In the genomic region with DNA sequence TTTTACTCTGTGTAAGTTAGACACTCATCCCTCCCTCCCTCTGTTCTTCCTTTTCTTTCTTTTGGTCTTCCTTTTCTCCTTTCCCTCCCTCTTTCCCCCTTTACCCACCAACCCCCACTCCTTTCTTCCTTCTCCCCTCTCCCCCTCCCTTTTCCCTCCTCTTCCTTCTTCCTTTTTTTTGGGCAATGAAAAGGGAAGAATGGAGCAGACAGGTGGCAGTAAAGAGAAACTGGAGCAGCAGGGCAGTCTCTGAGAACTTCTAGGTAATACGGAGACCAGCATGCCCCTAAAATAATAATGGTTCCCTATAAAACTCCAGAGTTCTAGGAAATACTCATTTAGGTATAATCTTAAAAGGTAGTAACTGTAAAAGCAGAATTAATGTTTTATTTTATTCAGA, we compare ENCODE assay signal across 23 cellular contexts. TPM values are rescaled to one million over a fixed set of nuclear protein-coding genes. Genes with fewer than 3 reads are reported as not detected.
"Had no signal": no experiment of that assay in that cellular context is flagged by ENCODE, and none has a peak within 500 bp of the region (broad histone marks: within the 10 kb centered on the region; RNA-seq: fewer than 3 reads in every experiment).

No MANE protein-coding gene starts in this region.

- H3K27ac ChIP-seq: dorsolateral prefrontal cortex, left ventricle myocardium inferior, spleen, transverse colon, vagina, VCaP had no signal

- H3K27me3 ChIP-seq: dorsolateral prefrontal cortex, spleen, transverse colon, vagina had no signal

- H3K4me1 ChIP-seq: vagina had no signal

- H3K9me3 ChIP-seq: left ventricle myocardium inferior, spleen, transverse colon, vagina had no signal

- H3K4me3 ChIP-seq: dorsolateral prefrontal cortex, left ventricle myocardium inferior, spleen, transverse colon, vagina had no signal

- H3K36me3 ChIP-seq: left ventricle myocardium inferior, spleen, transverse colon had no signal

- DNase-seq: activated CD4-positive, alpha-beta T cell treated with anti-CD3 and anti-CD28 coated beads, Interleukin-2, amount 50 U/mL, for 48 hours; activated gamma-delta T cell treated with Interleukin-2 at 50 U/mL for 16 hours; activated T-cell treated with anti-CD3 and anti-CD28 coated beads for 4 hours; dorsolateral prefrontal cortex; erythroblast; foreskin melanocyte; glutamatergic neuron; immature natural killer cell; kidney glomerular epithelial cell; left ventricle myocardium inferior; mammary epithelial cell; nephron progenitor cell; occipital lobe; posterior cingulate gyrus; spleen; stimulated activated naive CD4-positive, alpha-beta T cell treated with Interleukin-2 at 50 U/mL for 16 hours; substantia nigra; transverse colon had no signal

RNA-seq across cellular contexts. Expression of gene GPR171, which starts 11.4 kb away (rescaled TPM):
- total RNA-seq: cerebellum, left ventricle myocardium inferior, mammary epithelial cell, myocyte, occipital lobe, renal cortical epithelial cell had no signal
- polyA plus RNA-seq: mammary epithelial cell had no signal
